ENCODE assay signal across 1 cellular context in genomic region chr6:138499303-138499991, GRCh38.
TF ChIP-seq lines count a peak whose summit lies in the region.

NHSL1 (minus strand) TSS chr6:138499494; CDS start chr6:138499290, 204 bp downstream.

TF ChIP-seq in HepG2, 621 proteins besides CTCF, POLR2A, EP300 and RAD21 (continued from another document and continues in another):
- no peak for TF ChIP-seq ATF7 (IDR thresholded peaks at IDR 0.05)
- TF ChIP-seq ATF7 (CRISPR knock-in tag; IDR thresholded peaks at IDR 0.05) = no peak
- TF ChIP-seq RORA (CRISPR knock-in tag; IDR thresholded peaks at IDR 0.05) = no peak
- TF ChIP-seq TEAD2 (CRISPR knock-in tag; IDR thresholded peaks at IDR 0.05) = no peak
- no peak for TF ChIP-seq RFX1 (IDR thresholded peaks at IDR 0.05)
- no peak for TF ChIP-seq PLRG1 (conservative IDR thresholded peaks at IDR 0.05)
- no peak for TF ChIP-seq CBX1 (IDR thresholded peaks at IDR 0.05; ENCODE audit: low read depth)
- TF ChIP-seq SNAPC2 (CRISPR knock-in tag; IDR thresholded peaks at IDR 0.05) = no peak
- TF ChIP-seq ZNF326 (CRISPR knock-in tag; IDR thresholded peaks at IDR 0.05; ENCODE audit: borderline replicate concordance) = no peak
- TF ChIP-seq ZNF367 (CRISPR knock-in tag; IDR thresholded peaks at IDR 0.05; ENCODE audit: borderline replicate concordance) = no peak
- TF ChIP-seq ZNF496 (CRISPR knock-in tag; IDR thresholded peaks at IDR 0.05; ENCODE audit: insufficient replicate concordance) = no peak
- TF ChIP-seq ZNF552 (CRISPR knock-in tag; IDR thresholded peaks at IDR 0.05; ENCODE audit: borderline replicate concordance) = no peak
- no peak; the same call in 1 of the 2 replicates for TF ChIP-seq REPIN1 (CRISPR knock-in tag; IDR thresholded peaks at IDR 0.05; ENCODE audit: borderline replicate concordance, low read depth)
- peak; percentile 85; the same call in 1 of the 2 replicates for TF ChIP-seq MEIS1 (CRISPR knock-in tag; IDR thresholded peaks at IDR 0.05; ENCODE audit: borderline replicate concordance)
- TF ChIP-seq CREBL2 (CRISPR knock-in tag; IDR thresholded peaks at IDR 0.05; ENCODE audit: borderline replicate concordance) = no peak
- TF ChIP-seq ZNF543 (CRISPR knock-in tag; IDR thresholded peaks at IDR 0.05) = peak; percentile 79
- TF ChIP-seq ZNF740 (CRISPR knock-in tag; IDR thresholded peaks at IDR 0.05) = no peak
- TF ChIP-seq KDM2A (CRISPR knock-in tag; IDR thresholded peaks at IDR 0.05; ENCODE audit: borderline replicate concordance, low read depth) = no peak
- TF ChIP-seq MLLT10 (CRISPR knock-in tag; IDR thresholded peaks at IDR 0.05) = no peak
- 0 out of 2 replicates have a peak, but pooled peaks have one; percentile 25 for TF ChIP-seq KDM6A (CRISPR knock-in tag; IDR thresholded peaks at IDR 0.05; ENCODE audit: low read depth)
- TF ChIP-seq ZNF589 (CRISPR knock-in tag; conservative IDR thresholded peaks at IDR 0.05) = no peak
- TF ChIP-seq ONECUT2 (CRISPR knock-in tag; IDR thresholded peaks at IDR 0.05) = no peak
- no peak for TF ChIP-seq ZFAT (CRISPR knock-in tag; conservative IDR thresholded peaks at IDR 0.05)
- TF ChIP-seq ZNF281 (CRISPR knock-in tag; IDR thresholded peaks at IDR 0.05; ENCODE audit: borderline replicate concordance) = no peak
- 0 out of 2 replicates have a peak, but pooled peaks have one; percentile 9 for TF ChIP-seq ZNF878 (CRISPR knock-in tag; IDR thresholded peaks at IDR 0.05)
- TF ChIP-seq BORCS8-MEF2B (CRISPR knock-in tag; IDR thresholded peaks at IDR 0.05) = no peak
- no peak for TF ChIP-seq ZNF354B (CRISPR knock-in tag; IDR thresholded peaks at IDR 0.05)
- TF ChIP-seq ZNF232 (CRISPR knock-in tag; IDR thresholded peaks at IDR 0.05; ENCODE audit: borderline replicate concordance) = no peak
- TF ChIP-seq HMG20A (CRISPR knock-in tag; IDR thresholded peaks at IDR 0.05; ENCODE audit: borderline replicate concordance) = peak; percentile 27; the same call in 1 of the 2 replicates
- TF ChIP-seq ZNF646 (CRISPR knock-in tag; IDR thresholded peaks at IDR 0.05) = no peak; the same call in 1 of the 2 replicates
- no peak for TF ChIP-seq BCL3 (CRISPR knock-in tag; IDR thresholded peaks at IDR 0.05)
- TF ChIP-seq ZNF720 (CRISPR knock-in tag; IDR thresholded peaks at IDR 0.05) = no peak
- no peak for TF ChIP-seq IRX3 (CRISPR knock-in tag; IDR thresholded peaks at IDR 0.05; ENCODE audit: borderline replicate concordance, low read depth)
- TF ChIP-seq MED13 (CRISPR knock-in tag; IDR thresholded peaks at IDR 0.05) = no peak; the same call in 1 of the 2 replicates
- no peak for TF ChIP-seq ZHX1 (CRISPR knock-in tag; IDR thresholded peaks at IDR 0.05; ENCODE audit: low read depth)
- no peak for TF ChIP-seq SUZ12 (IDR thresholded peaks at IDR 0.05; ENCODE audit: low read depth, low read length)
- 0 out of 2 replicates have a peak, but pooled peaks have one; percentile 16 for TF ChIP-seq JUN (CRISPR knock-in tag; IDR thresholded peaks at IDR 0.05)
- no peak for TF ChIP-seq ARHGAP35 (CRISPR knock-in tag; IDR thresholded peaks at IDR 0.05; ENCODE audit: borderline replicate concordance)
- TF ChIP-seq ZNF83 (CRISPR knock-in tag; IDR thresholded peaks at IDR 0.05; ENCODE audit: borderline replicate concordance) = no peak
- TF ChIP-seq E2F5 (CRISPR knock-in tag; conservative IDR thresholded peaks at IDR 0.05) = no peak
- TF ChIP-seq ZBTB25 (CRISPR knock-in tag; IDR thresholded peaks at IDR 0.05) = peak; percentile 47; the same call in 1 of the 2 replicates
- TF ChIP-seq ZNF20 (CRISPR knock-in tag; IDR thresholded peaks at IDR 0.05) = no peak
- no peak for TF ChIP-seq THAP8 (CRISPR knock-in tag; IDR thresholded peaks at IDR 0.05; ENCODE audit: borderline replicate concordance)
- 0 out of 2 replicates have a peak, but pooled peaks have one; percentile 41 for TF ChIP-seq ATF1 (CRISPR knock-in tag; IDR thresholded peaks at IDR 0.05)
- no peak for TF ChIP-seq NCOA5 (CRISPR knock-in tag; IDR thresholded peaks at IDR 0.05)
- TF ChIP-seq ZNF510 (CRISPR knock-in tag; IDR thresholded peaks at IDR 0.05; ENCODE audit: low read depth) = 0 out of 2 replicates have a peak, but pooled peaks have one; percentile 62
